In the genomic region with DNA sequence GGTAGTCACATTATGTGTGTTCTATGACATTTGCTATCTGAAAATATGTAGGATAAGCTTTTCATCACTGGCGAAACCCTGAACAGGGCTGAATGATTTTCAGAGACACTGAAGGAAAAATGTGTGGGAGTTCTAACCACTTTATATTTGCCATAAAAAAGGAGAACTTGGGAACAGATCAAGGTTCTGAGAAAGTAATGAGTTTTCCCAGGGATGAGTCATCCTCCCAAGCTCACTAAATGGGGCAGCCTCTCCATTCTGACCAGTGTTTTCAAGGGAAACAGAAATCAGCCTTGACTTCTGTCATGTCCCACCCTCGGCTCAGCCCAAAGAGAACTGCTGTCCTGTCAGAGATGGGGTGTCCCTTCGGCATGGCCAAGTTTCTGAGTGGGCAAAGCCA, we compare ENCODE assay signal across 16 cellular contexts.
DNase-seq lines count a peak whose midpoint lies in the region; ATAC-seq, FAIRE-seq and TF ChIP-seq lines count a peak whose summit lies in the region.
"Had no signal": no experiment of that assay in that cellular context is flagged by ENCODE, and none has a peak within 500 bp of the region (broad histone marks: within the 10 kb centered on the region; RNA-seq: fewer than 3 reads in every experiment).

No MANE protein-coding gene starts in this region.

- TF ChIP-seq CTCF in HepG2 (CRISPR knock-in tag; IDR thresholded peaks at IDR 0.05) (no peak), right lobe of liver (IDR thresholded peaks at IDR 0.05) (no peak), keratinocyte (optimal IDR thresholded peaks at IDR 0.05 in 1 of 3, IDR thresholded peaks at IDR 0.05 in 1 of 3, conservative IDR thresholded peaks at IDR 0.05 in 1 of 3; ENCODE audit: extremely low read depth in 1 of 3, insufficient read depth in 2 of 3, low read length in 3 of 3) (no peak), OCI-LY7 (conservative IDR thresholded peaks at IDR 0.05; ENCODE audit: low read length) (no peak)

- no peaks in the 10 kb centered on the region for H4K20me1 ChIP-seq in HepG2 (ENCODE audit: insufficient read depth, low read length)
- no peaks in the 10 kb centered on the region for H4K20me1 ChIP-seq in keratinocyte (ENCODE audit: control insufficient read depth, extremely low read depth, insufficient read depth, low read length)
- no peaks in the 10 kb centered on the region for H4K20me1 ChIP-seq in OCI-LY7 (ENCODE audit: insufficient read depth, low read length)

- 81% methylated on average over 3 of the region's 3 CpGs for WGBS in HepG2 (ENCODE audit: low lambda C conversion rate)
- 49% methylated on average over 3 of the region's 3 CpGs for WGBS in right lobe of liver (ENCODE audit: insufficient coverage, low coverage, low lambda C conversion rate, missing lambda C conversion rate)
- no CpG with 5 or more reads among the region's 3 CpGs for WGBS in trophoblast cell (ENCODE audit: extremely low coverage, insufficient coverage, insufficient read length)

- no peak overlapping the region for H3K23ac ChIP-seq in trophoblast cell (ENCODE audit: low read length)

- H3K27me3 ChIP-seq in HepG2 (ENCODE audit: control insufficient read depth in 1 of 2, insufficient read depth in 2 of 2, low read length in 2 of 2) (no peaks in the 10 kb centered on the region), right lobe of liver (no peaks in the 10 kb centered on the region), keratinocyte (ENCODE audit: control insufficient read depth, extremely low read depth, insufficient read depth, low read length) (no peaks in the 10 kb centered on the region), trophoblast cell (ENCODE audit: insufficient read depth, low read length) (no peaks in the 10 kb centered on the region)
- H3K27me3 ChIP-seq: transverse colon had no signal

- H4K91ac ChIP-seq in trophoblast cell (ENCODE audit: low read depth, low read length) = no peak overlapping the region

- no peak overlapping the region for H2BK120ac ChIP-seq in trophoblast cell (ENCODE audit: insufficient read depth, low read length, poor library complexity)

- peak; percentile 4 for DNase-seq in HepG2 (ENCODE audit: low spot score)
- no peak for DNase-seq in right lobe of liver
- peak; percentile 97 for DNase-seq in amniotic epithelial cell (ENCODE audit: low read depth)
- no peak for DNase-seq in keratinocyte (ENCODE audit: low read depth, low spot score)
- DNase-seq in trophoblast cell = no peak
- no peak for DNase-seq in OCI-LY7 (ENCODE audit: low spot score)
- no peak for DNase-seq in activated CD4-positive, alpha-beta memory T cell treated with anti-CD3 and anti-CD28 coated beads for 36 hours
- no peak for DNase-seq in activated CD4-positive, alpha-beta T cell treated with anti-CD3 and anti-CD28 coated beads, Interleukin-2, amount 50 U/mL, for 4 hours
- DNase-seq: activated naive CD8-positive, alpha-beta T cell treated with anti-CD3 and anti-CD28 coated beads, Interleukin-2, amount 50 U/mL, for 24 hours; activated T-cell treated with anti-CD3 and anti-CD28 coated beads for 4 hours; NCI-H2081 treated with DMSO at 0.1 percent for 48 hours; transverse colon had no signal

- no peaks in the 10 kb centered on the region for H3K79me1 ChIP-seq in trophoblast cell (ENCODE audit: low read length)

- H3K9ac ChIP-seq in HepG2 (ENCODE audit: insufficient read depth, low read depth, low read length) = no peak overlapping the region
- H3K9ac ChIP-seq in keratinocyte (ENCODE audit: control insufficient read depth, extremely low read depth, insufficient read depth, low read length) = no peak overlapping the region
- H3K9ac ChIP-seq in trophoblast cell (ENCODE audit: low read length) = no peak overlapping the region

- no peaks in the 10 kb centered on the region for H3K79me2 ChIP-seq in HepG2 (ENCODE audit: insufficient read depth, low read length)
- no peaks in the 10 kb centered on the region for H3K79me2 ChIP-seq in keratinocyte (ENCODE audit: control insufficient read depth, insufficient read depth, low read length)
- no peaks in the 10 kb centered on the region for H3K79me2 ChIP-seq in trophoblast cell (ENCODE audit: control insufficient read depth, insufficient read depth, low read length, poor library complexity)
- H3K79me2 ChIP-seq in OCI-LY7 (ENCODE audit: insufficient read depth, low read depth, low read length) = no peaks in the 10 kb centered on the region

- no peak overlapping the region for H3K4me3 ChIP-seq in HepG2 (replicated peaks in 1 of 3; ENCODE audit: insufficient read depth in 1 of 3, low read depth in 2 of 3, low read length in 3 of 3)
- no peak overlapping the region for H3K4me3 ChIP-seq in right lobe of liver
- H3K4me3 ChIP-seq in keratinocyte (ENCODE audit: control insufficient read depth in 2 of 3, extremely low read depth in 1 of 3, insufficient read depth in 2 of 3, low read depth in 1 of 3, low read length in 3 of 3) = no peak overlapping the region
- no peak overlapping the region for H3K4me3 ChIP-seq in trophoblast cell (ENCODE audit: low read depth, low read length)
- H3K4me3 ChIP-seq in OCI-LY7 (ENCODE audit: low read depth, low read length, poor library complexity, severe bottlenecking) = no peak overlapping the region
- H3K4me3 ChIP-seq: transverse colon had no signal

- no peaks in the 10 kb centered on the region for H3K9me2 ChIP-seq in OCI-LY7 (ENCODE audit: insufficient read depth, low read length)

- no peaks in the 10 kb centered on the region for H3K27me3 Mint-ChIP-seq in activated CD4-positive, alpha-beta memory T cell treated with anti-CD3 and anti-CD28 coated beads for 36 hours
- H3K27me3 Mint-ChIP-seq: activated naive CD8-positive, alpha-beta T cell treated with anti-CD3 and anti-CD28 coated beads, Interleukin-2, amount 50 U/mL, for 24 hours; B cell had no signal

- no peak overlapping the region for H2AK5ac ChIP-seq in trophoblast cell (ENCODE audit: low read length)

- in situ Hi-C loops in HepG2 (cut with HindIII; ENCODE audit: extremely low pct_ligation_motif_present, low pct_unique_long_range_greater_than_20kb) = no loop called here

- no peak overlapping the region for H2BK5ac ChIP-seq in trophoblast cell (ENCODE audit: low read depth, low read length, poor library complexity)

- H2AFZ ChIP-seq in HepG2 (ENCODE audit: low read length) = no peak overlapping the region
- no peak overlapping the region for H2AFZ ChIP-seq in keratinocyte (ENCODE audit: control insufficient read depth, low read length)
- H2AFZ ChIP-seq in trophoblast cell (ENCODE audit: insufficient read depth, low read length, poor library complexity) = no peak overlapping the region
- no peak overlapping the region for H2AFZ ChIP-seq in OCI-LY7 (ENCODE audit: low read length)

- H4K8ac ChIP-seq in trophoblast cell (ENCODE audit: low read depth, low read length) = no peak overlapping the region

- intact Hi-C loops in HepG2 (cut with micrococcal nuclease; ENCODE audit: unreplicated experiment) (no loop called here), right lobe of liver (cut with DNase I) (no loop called here), OCI-LY7 (cut with micrococcal nuclease; ENCODE audit: unreplicated experiment) (no loop called here)
- intact Hi-C loops in activated CD4-positive, alpha-beta memory T cell treated with anti-CD3 and anti-CD28 coated beads for 36 hours (cut with micrococcal nuclease) = no loop called here

- no peak for TF ChIP-seq RAD21 in HepG2 (CRISPR knock-in tag; IDR thresholded peaks at IDR 0.05)

- no peak overlapping the region for H3K27ac ChIP-seq in HepG2 (ENCODE audit: extremely low read length, insufficient read depth, low read length)
- no peak overlapping the region for H3K27ac ChIP-seq in right lobe of liver
- no peak overlapping the region for H3K27ac ChIP-seq in keratinocyte (ENCODE audit: control insufficient read depth, insufficient read depth, low read length)
- no peak overlapping the region for H3K27ac ChIP-seq in trophoblast cell (ENCODE audit: low read depth, low read length)
- H3K27ac ChIP-seq in OCI-LY7 (ENCODE audit: low read depth, low read length, poor library complexity, severe bottlenecking) = no peak overlapping the region
- H3K27ac ChIP-seq: transverse colon had no signal

- no peaks in the 10 kb centered on the region for H3K36me3 Mint-ChIP-seq in activated CD4-positive, alpha-beta memory T cell treated with anti-CD3 and anti-CD28 coated beads for 36 hours

- no peak for FAIRE-seq in HepG2 (lab: Jason Lieb, UNC)
- peak; percentile 49 for FAIRE-seq in keratinocyte (lab: Jason Lieb, UNC)

- H3K27ac Mint-ChIP-seq in activated CD4-positive, alpha-beta memory T cell treated with anti-CD3 and anti-CD28 coated beads for 36 hours = no peak overlapping the region
- H3K27ac Mint-ChIP-seq: activated naive CD8-positive, alpha-beta T cell treated with anti-CD3 and anti-CD28 coated beads, Interleukin-2, amount 50 U/mL, for 24 hours; B cell had no signal

- TF ChIP-seq EP300 in HepG2 (IDR thresholded peaks at IDR 0.05; ENCODE audit: low read depth in 2 of 2, low read length in 2 of 2) (no peak), HepG2 (CRISPR knock-in tag; IDR thresholded peaks at IDR 0.05; ENCODE audit: borderline replicate concordance) (no peak)

- no peaks in the 10 kb centered on the region for H3K9me3 ChIP-seq in HepG2 (ENCODE audit: low read length)
- no peaks in the 10 kb centered on the region for H3K9me3 ChIP-seq in right lobe of liver
- H3K9me3 ChIP-seq in keratinocyte (ENCODE audit: control insufficient read depth, low read depth, low read length) = no peaks in the 10 kb centered on the region
- H3K9me3 ChIP-seq in trophoblast cell (ENCODE audit: insufficient read depth, low read depth, low read length) = no peaks in the 10 kb centered on the region
- no peaks in the 10 kb centered on the region for H3K9me3 ChIP-seq in OCI-LY7 (ENCODE audit: low read length)
- H3K9me3 ChIP-seq: transverse colon had no signal

- dilution Hi-C loops in keratinocyte (cut with MboI; ENCODE audit: extremely low pct_ligation_motif_present, low sequenced_read_pairs) = no loop called here

- no peak overlapping the region for H3K14ac ChIP-seq in trophoblast cell (ENCODE audit: low read length)

- no peaks in the 10 kb centered on the region for H3K9me1 ChIP-seq in keratinocyte (ENCODE audit: control insufficient read depth, extremely low read depth, insufficient read depth, low read length)

- ATAC-seq in HepG2 = peak; percentile 56; the same call in 1 of the 3 replicates
- ATAC-seq in right lobe of liver = no peak
- ATAC-seq: activated CD4-positive, CD25-positive, alpha-beta regulatory T cell treated with anti-CD3 and anti-CD28 coated beads, Interleukin-2, amount 50 U/mL, for 24 hours; activated naive CD8-positive, alpha-beta T cell treated with anti-CD3 and anti-CD28 coated beads, Interleukin-2, amount 50 U/mL, for 24 hours; left lobe of liver; SK-N-SH treated with all-trans-retinoic acid at 6 μM for 48 hours had no signal

- H3K4ac ChIP-seq in trophoblast cell (ENCODE audit: low read depth, low read length) = no peak overlapping the region

- H2BK12ac ChIP-seq in trophoblast cell (ENCODE audit: low read length) = no peak overlapping the region

- CTCF ChIA-PET in HepG2 (lab: Yijun Ruan, JAX; ENCODE audit: low intra/inter-chr PET ratio, low total read pairs) (no interaction called here), OCI-LY7 (lab: Charles Lee; ENCODE audit: unreplicated experiment) (no interaction called here)
- CTCF ChIA-PET in activated CD4-positive, alpha-beta memory T cell treated with anti-CD3 and anti-CD28 coated beads for 36 hours (lab: Charles Lee) = no interaction called here

- H3K4me2 ChIP-seq in HepG2 (ENCODE audit: low read depth, low read length) (no peak overlapping the region), keratinocyte (ENCODE audit: control insufficient read depth, extremely low read depth, insufficient read depth, low read depth, low read length) (no peak overlapping the region), trophoblast cell (ENCODE audit: low read length) (no peak overlapping the region), OCI-LY7 (ENCODE audit: low read length) (no peak overlapping the region)

- H3K36me3 ChIP-seq in HepG2 (replicated peaks in 1 of 2; ENCODE audit: control insufficient read depth in 1 of 2, insufficient read depth in 2 of 2, low read length in 2 of 2) (0 out of 5 replicates have a peak, but pooled peaks cover 0 to 3% of the 10 kb centered on the region in 2 experiments), right lobe of liver (no peaks in the 10 kb centered on the region), keratinocyte (ENCODE audit: control insufficient read depth in 2 of 2, extremely low read depth in 1 of 2, insufficient read depth in 2 of 2, low read length in 2 of 2) (no peaks in the 10 kb centered on the region), trophoblast cell (ENCODE audit: control insufficient read depth in 1 of 2, insufficient read depth in 2 of 2, low read length in 2 of 2) (no peaks in the 10 kb centered on the region), OCI-LY7 (ENCODE audit: insufficient read depth, low read length) (no peaks in the 10 kb centered on the region)
- H3K36me3 ChIP-seq: transverse colon had no signal

- H3K4me1 ChIP-seq in HepG2 (ENCODE audit: insufficient read depth, low read length) = 0 out of 2 replicates have a peak, but pooled peaks cover 7% of the 10 kb centered on the region
- H3K4me1 ChIP-seq in right lobe of liver = no peaks in the 10 kb centered on the region
- H3K4me1 ChIP-seq in keratinocyte (ENCODE audit: control insufficient read depth, extremely low read depth, insufficient read depth, low read length) = no peaks in the 10 kb centered on the region
- H3K4me1 ChIP-seq in trophoblast cell (ENCODE audit: control insufficient read depth in 1 of 2, insufficient read depth in 2 of 2, low read length in 2 of 2) = no peaks in the 10 kb centered on the region
- H3K4me1 ChIP-seq in OCI-LY7 (ENCODE audit: insufficient read depth, low read length, poor library complexity, severe bottlenecking) = no peaks in the 10 kb centered on the region
- H3K4me1 ChIP-seq: transverse colon had no signal

- POLR2A ChIA-PET in HepG2 (lab: Yijun Ruan, JAX) (no interaction called here), OCI-LY7 (lab: Charles Lee) (no interaction called here)
- POLR2A ChIA-PET in activated CD4-positive, alpha-beta memory T cell treated with anti-CD3 and anti-CD28 coated beads for 36 hours (lab: Charles Lee) = no interaction called here

- no peaks in the 10 kb centered on the region for H3K4me1 Mint-ChIP-seq in activated CD4-positive, alpha-beta memory T cell treated with anti-CD3 and anti-CD28 coated beads for 36 hours (ENCODE audit: low read depth)
- H3K4me1 Mint-ChIP-seq: activated naive CD8-positive, alpha-beta T cell treated with anti-CD3 and anti-CD28 coated beads, Interleukin-2, amount 50 U/mL, for 24 hours; B cell had no signal

- TF ChIP-seq POLR2A in HepG2 (IDR thresholded peaks at IDR 0.05; ENCODE audit: insufficient read depth in 1 of 2, low read depth in 2 of 2, low read length in 2 of 2) (no peak), right lobe of liver (IDR thresholded peaks at IDR 0.05) (no peak)

- H3K18ac ChIP-seq in trophoblast cell (ENCODE audit: low read length) = no peak overlapping the region

- H4K12ac ChIP-seq in trophoblast cell (ENCODE audit: low read depth, low read length) = no peak overlapping the region

- H3K4me3 Mint-ChIP-seq in activated CD4-positive, alpha-beta memory T cell treated with anti-CD3 and anti-CD28 coated beads for 36 hours = no peak overlapping the region
- H3K4me3 Mint-ChIP-seq: activated naive CD8-positive, alpha-beta T cell treated with anti-CD3 and anti-CD28 coated beads, Interleukin-2, amount 50 U/mL, for 24 hours; B cell had no signal

- peaks cover 4% of the 10 kb centered on the region for H3K9me3 Mint-ChIP-seq in activated CD4-positive, alpha-beta memory T cell treated with anti-CD3 and anti-CD28 coated beads for 36 hours

- BruUV-seq in HepG2 (replicated peaks; lab: Mats Ljungman, UMichigan) (no TSS peak), OCI-LY7 (replicated peaks; lab: Mats Ljungman, UMichigan) (no TSS peak)

Comparison
In these comparisons a context has a peak if more than half of its experiments do, and no peak if none do; other contexts are left out.
1. DNase-seq: peak in HepG2 (single experiment) and amniotic epithelial cell (single experiment); none in right lobe of liver (0 of 3), keratinocyte (single experiment), trophoblast cell (0 of 2), OCI-LY7 (single experiment), activated CD4-positive, alpha-beta memory T cell treated with anti-CD3 and anti-CD28 coated beads for 36 hours (single experiment) and activated CD4-positive, alpha-beta T cell treated with anti-CD3 and anti-CD28 coated beads, Interleukin-2, amount 50 U/mL, for 4 hours (0 of 2).